Comparison of ENCODE assay signal across 8 cellular contexts in the genomic region with DNA sequence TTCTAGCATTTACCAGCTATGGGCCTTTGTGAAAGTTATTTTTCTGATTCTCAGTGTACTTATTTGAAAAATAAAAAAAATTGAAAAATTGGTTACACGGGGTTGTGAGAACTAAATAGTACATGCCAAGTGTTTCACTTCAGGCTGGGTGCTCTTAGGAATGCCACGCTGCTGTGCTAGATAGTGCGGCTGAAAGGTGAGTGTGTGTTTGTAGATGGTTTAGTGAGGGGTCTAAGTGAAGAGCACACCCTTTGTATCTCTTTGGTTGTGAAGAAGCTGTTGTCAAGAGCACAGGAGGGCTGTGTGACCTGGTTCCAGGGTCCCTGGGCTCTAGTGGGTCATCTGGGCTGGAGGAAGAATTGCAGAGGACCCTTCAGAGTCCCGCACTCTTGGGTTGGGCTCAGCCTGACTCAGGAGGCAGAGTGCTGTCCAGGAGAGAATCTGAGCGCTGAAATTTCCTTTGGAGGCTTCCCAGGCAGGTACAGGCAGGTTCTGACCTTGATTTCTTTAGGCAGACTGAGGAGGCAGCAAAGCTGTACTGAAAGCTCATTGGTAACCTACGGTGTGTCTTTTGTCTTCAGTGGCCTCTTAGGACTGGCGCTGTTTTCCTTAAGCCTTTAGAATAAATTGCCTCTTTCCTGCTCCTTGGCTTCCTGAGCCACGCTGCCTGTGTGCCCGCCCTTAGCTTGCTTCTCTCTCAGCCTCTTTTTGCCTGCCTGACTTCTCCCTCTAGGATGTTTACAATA. TPM values are rescaled to one million over a fixed set of nuclear protein-coding genes. Genes with fewer than 3 reads are reported as not detected.
DNase-seq lines count a peak whose midpoint lies in the region; ATAC-seq lines count a peak whose summit lies in the region.

No MANE protein-coding gene starts in this region.

- peaks cover 49% of the 10 kb centered on the region for H3K4me1 Mint-ChIP-seq in activated naive CD8-positive, alpha-beta T cell treated with anti-CD3 and anti-CD28 coated beads, Interleukin-2, amount 10 ng/mL, durations not matched to agents 7 days and 5 days
- H3K4me1 Mint-ChIP-seq in stimulated activated memory B cell treated with anti-CD40 and anti-IgM and Interleukin-4, amounts not matched to agents 10 μg/mL and 1 μg/mL and 100 μg/mL, for 72 hours: peaks cover 87% of the 10 kb centered on the region

- H3K4me3 Mint-ChIP-seq in activated naive CD8-positive, alpha-beta T cell treated with anti-CD3 and anti-CD28 coated beads, Interleukin-2, amount 10 ng/mL, durations not matched to agents 7 days and 5 days: no peak overlapping the region
- H3K4me3 Mint-ChIP-seq in stimulated activated memory B cell treated with anti-CD40 and anti-IgM and Interleukin-4, amounts not matched to agents 10 μg/mL and 1 μg/mL and 100 μg/mL, for 72 hours: peak overlapping the region; percentile 18

- peaks cover 62% of the 10 kb centered on the region for H3K4me1 ChIP-seq in HUES6 (ENCODE audit: control insufficient read depth, insufficient read depth, low read length)
- H3K4me1 ChIP-seq in iPS-18a (ENCODE audit: control insufficient read depth, low read depth, low read length): peaks cover 39% of the 10 kb centered on the region
- H3K4me1 ChIP-seq in Karpas-422 (ENCODE audit: low read length): no peaks in the 10 kb centered on the region

- no peaks in the 10 kb centered on the region for H3K9me2 ChIP-seq in Karpas-422 (replicated peaks; ENCODE audit: insufficient read depth, low read length)

- H3K27ac Mint-ChIP-seq in activated naive CD8-positive, alpha-beta T cell treated with anti-CD3 and anti-CD28 coated beads, Interleukin-2, amount 10 ng/mL, durations not matched to agents 7 days and 5 days: peak overlapping the region; percentile 27
- peak overlapping the region; percentile 65 for H3K27ac Mint-ChIP-seq in stimulated activated memory B cell treated with anti-CD40 and anti-IgM and Interleukin-4, amounts not matched to agents 10 μg/mL and 1 μg/mL and 100 μg/mL, for 72 hours

- no peak for DNase-seq in activated naive CD8-positive, alpha-beta T cell treated with anti-CD3 and anti-CD28 coated beads, Interleukin-2, amount 10 ng/mL, durations not matched to agents 7 days and 5 days
- no peak for DNase-seq in Karpas-422
- DNase-seq in stimulated activated CD4-positive, alpha-beta T cell treated with anti-CD3 and anti-CD28 coated beads, Interleukin-4, amount 100 ng/mL, for 24 hours: no peak
- no peak for DNase-seq in amygdala (lab: John Stamatoyannopoulos, UW)

- no peak overlapping the region for H3K4me3 ChIP-seq in HUES6 (ENCODE audit: low read depth, low read length)
- peak overlapping the region; percentile 11 for H3K4me3 ChIP-seq in iPS-18a (ENCODE audit: low read length)
- H3K4me3 ChIP-seq in Karpas-422 (ENCODE audit: low read length): no peak overlapping the region

- no peak for ATAC-seq in activated naive CD8-positive, alpha-beta T cell treated with anti-CD3 and anti-CD28 coated beads, Interleukin-2, amount 10 ng/mL, durations not matched to agents 7 days and 5 days (ENCODE audit: low read depth)
- ATAC-seq in stimulated activated memory B cell treated with anti-CD40 and anti-IgM and Interleukin-4, amounts not matched to agents 10 μg/mL and 1 μg/mL and 100 μg/mL, for 72 hours: no peak
- no peak for ATAC-seq in GM18511 (IDR thresholded peaks at IDR 0.05; ENCODE audit: unreplicated experiment)

- H3K36me3 ChIP-seq in HUES6 (ENCODE audit: control insufficient read depth, insufficient read depth, low read length) (no peaks in the 10 kb centered on the region), iPS-18a (ENCODE audit: control insufficient read depth, low read depth, low read length) (no peaks in the 10 kb centered on the region), Karpas-422 (ENCODE audit: insufficient read depth, low read length) (no peaks in the 10 kb centered on the region)

- H3K27me3 ChIP-seq in HUES6 (ENCODE audit: control insufficient read depth, insufficient read depth, low read length): no peaks in the 10 kb centered on the region
- H3K27me3 ChIP-seq in iPS-18a (ENCODE audit: control insufficient read depth, insufficient read depth, low read length): no peaks in the 10 kb centered on the region
- H3K27me3 ChIP-seq in Karpas-422 (ENCODE audit: low read length): no peaks in the 10 kb centered on the region

- no peaks in the 10 kb centered on the region; the same call in 1 of the 2 replicates for H3K9me3 ChIP-seq in HUES6 (ENCODE audit: control insufficient read depth, insufficient read depth, low read depth, low read length)
- no peaks in the 10 kb centered on the region for H3K9me3 ChIP-seq in iPS-18a (ENCODE audit: control insufficient read depth, low read depth, low read length)
- no peaks in the 10 kb centered on the region for H3K9me3 ChIP-seq in Karpas-422 (ENCODE audit: low read length)

- no peaks in the 10 kb centered on the region for H3K27me3 Mint-ChIP-seq in activated naive CD8-positive, alpha-beta T cell treated with anti-CD3 and anti-CD28 coated beads, Interleukin-2, amount 10 ng/mL, durations not matched to agents 7 days and 5 days
- H3K27me3 Mint-ChIP-seq in stimulated activated memory B cell treated with anti-CD40 and anti-IgM and Interleukin-4, amounts not matched to agents 10 μg/mL and 1 μg/mL and 100 μg/mL, for 72 hours: no peaks in the 10 kb centered on the region

- H3K9me3 Mint-ChIP-seq in activated naive CD8-positive, alpha-beta T cell treated with anti-CD3 and anti-CD28 coated beads, Interleukin-2, amount 10 ng/mL, durations not matched to agents 7 days and 5 days: no peaks in the 10 kb centered on the region
- H3K9me3 Mint-ChIP-seq in stimulated activated memory B cell treated with anti-CD40 and anti-IgM and Interleukin-4, amounts not matched to agents 10 μg/mL and 1 μg/mL and 100 μg/mL, for 72 hours: no peaks in the 10 kb centered on the region

- H3K36me3 Mint-ChIP-seq in activated naive CD8-positive, alpha-beta T cell treated with anti-CD3 and anti-CD28 coated beads, Interleukin-2, amount 10 ng/mL, durations not matched to agents 7 days and 5 days: peaks cover 5% of the 10 kb centered on the region
- H3K36me3 Mint-ChIP-seq in stimulated activated memory B cell treated with anti-CD40 and anti-IgM and Interleukin-4, amounts not matched to agents 10 μg/mL and 1 μg/mL and 100 μg/mL, for 72 hours: peaks cover 16% of the 10 kb centered on the region

- H3K27ac ChIP-seq in HUES6 (ENCODE audit: low read depth, low read length) (peak overlapping the region; percentile 21), iPS-18a (ENCODE audit: low read length) (no peak overlapping the region), Karpas-422 (ENCODE audit: low read length) (no peak overlapping the region)

- POLR2A ChIA-PET in activated naive CD8-positive, alpha-beta T cell treated with anti-CD3 and anti-CD28 coated beads, Interleukin-2, amount 10 ng/mL, durations not matched to agents 7 days and 5 days (lab: Charles Lee): interaction anchor here (0.6 kb wide), 1 partner anchor 37 kb away, joined by 3 read pairs; no protein-coding TSS in a partner anchor

- no peak overlapping the region for H3K4me2 ChIP-seq in Karpas-422 (ENCODE audit: low read depth, low read length, poor library complexity, severe bottlenecking)

- 0 out of 2 replicates have a peak, but pooled peaks cover 3% of the 10 kb centered on the region for H4K20me1 ChIP-seq in Karpas-422 (ENCODE audit: insufficient read depth, low read depth, low read length)

- no peaks in the 10 kb centered on the region for H3K79me2 ChIP-seq in Karpas-422 (ENCODE audit: low read length)

- H2AFZ ChIP-seq in Karpas-422 (ENCODE audit: low read length): no peak overlapping the region

- H3K9ac ChIP-seq in HUES6 (ENCODE audit: low read length): peak overlapping the region; percentile 23
- H3K9ac ChIP-seq in iPS-18a (ENCODE audit: low read length): no peak overlapping the region
- no peak overlapping the region for H3K9ac ChIP-seq in Karpas-422 (ENCODE audit: low read length)

RNA-seq across cellular contexts. Expression of gene MAP4K4, which starts 44.4 kb away (rescaled TPM):
- total RNA-seq in activated naive CD8-positive, alpha-beta T cell treated with anti-CD3 and anti-CD28 coated beads, Interleukin-2, amount 10 ng/mL, durations not matched to agents 7 days and 5 days: 10 to 100 TPM; 79.8 to 84.5 TPM
- 2.7 and 4.5 TPM in 2 replicates for total RNA-seq in Karpas-422 (2014; rRNA removed; shearing (Covaris generic); ENCODE audit: low replicate concordance)

Comparison
In these comparisons a context has a peak if more than half of its experiments do, and no peak if none do; other contexts are left out.
1. RNA of gene MAP4K4, which starts 44.4 kb away (total RNA-seq): 79.8 to 84.5 TPM in activated naive CD8-positive, alpha-beta T cell treated with anti-CD3 and anti-CD28 coated beads, Interleukin-2, amount 10 ng/mL, durations not matched to agents 7 days and 5 days; 2.7 to 4.5 TPM in Karpas-422; every median in the first group is over 10 times any median in the second.